ENCODE assay signal across 16 cellular contexts in the genomic region with DNA sequence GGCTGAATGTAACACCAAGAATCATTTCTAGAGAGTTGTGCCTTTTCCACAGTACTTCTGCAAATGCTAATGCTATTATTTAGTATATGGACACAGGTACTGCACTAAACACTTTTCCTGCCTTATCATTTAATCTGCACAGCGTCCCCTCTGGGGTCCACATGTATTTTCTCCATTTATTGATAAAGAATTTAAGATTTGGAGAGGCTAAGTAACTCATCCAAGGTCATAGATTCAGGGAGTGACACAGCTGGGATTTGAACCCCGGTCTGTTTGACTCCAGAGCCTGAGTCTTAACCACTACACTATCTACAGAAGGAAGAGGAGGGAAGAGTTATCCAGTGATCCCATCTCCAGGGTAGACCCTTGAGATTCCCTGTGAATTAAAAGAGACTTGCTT.
"Had no signal": no experiment of that assay in that cellular context is flagged by ENCODE, and none has a peak within 500 bp of the region (broad histone marks: within the 10 kb centered on the region; RNA-seq: fewer than 3 reads in every experiment).

No MANE protein-coding gene starts in this region.

- DNase-seq: activated CD4-positive, alpha-beta memory T cell treated with anti-CD3 and anti-CD28 coated beads, Interleukin-2, amount 10 ng/mL, durations not matched to agents 7 days and 5 days; activated gamma-delta T cell treated with Interleukin-2 at 50 U/mL for 16 hours; activated naive CD8-positive, alpha-beta T cell treated with anti-CD3 and anti-CD28 coated beads for 36 hours; activated T-cell treated with anti-CD3 and anti-CD28 coated beads, Interleukin-2, amount 50 U/mL, for 72 hours; brain microvascular endothelial cell; effector memory CD4-positive, alpha-beta T cell; gastrocnemius medialis; heart right ventricle; islet precursor cell; left lung; ovary; stimulated activated CD4-positive, alpha-beta T cell treated with anti-CD3 and anti-CD28 coated beads, Interleukin-4, amount 100 ng/mL, for 1 hour; stimulated activated CD8-positive, alpha-beta memory T cell treated with anti-CD3 and anti-CD28 coated beads, Interleukin-4, amount 100 ng/mL, for 48 hours; stimulated activated naive CD8-positive, alpha-beta T cell treated with anti-CD3 and anti-CD28 coated beads, Interleukin-15, Interleukin-2, amounts not matched to agents 100 U/mL and 50 U/mL, for 24 hours; testis; upper lobe of right lung had no signal

- H3K4me3 ChIP-seq: gastrocnemius medialis, heart right ventricle, left lung, ovary, testis, upper lobe of right lung had no signal

- H3K36me3 ChIP-seq: brain microvascular endothelial cell, gastrocnemius medialis, heart right ventricle, left lung, ovary had no signal

- H3K9me3 ChIP-seq: gastrocnemius medialis, heart right ventricle, left lung, ovary, testis, upper lobe of right lung had no signal

- H3K27ac ChIP-seq: brain microvascular endothelial cell, left lung, upper lobe of right lung had no signal

- ATAC-seq: activated T-cell treated with anti-CD3 and anti-CD28 coated beads, Interleukin-2, amount 50 U/mL, for 72 hours; gastrocnemius medialis; left lung; stimulated activated naive CD8-positive, alpha-beta T cell treated with anti-CD3 and anti-CD28 coated beads, Interleukin-15, Interleukin-2, amounts not matched to agents 100 U/mL and 50 U/mL, for 24 hours; upper lobe of right lung had no signal

- H3K27me3 ChIP-seq: brain microvascular endothelial cell, gastrocnemius medialis, heart right ventricle, left lung, ovary, testis, upper lobe of right lung had no signal
